Comparison of ENCODE assay signal across 9 cellular contexts in genomic region chr2:126776255-126776654, GRCh38.
DNase-seq lines count a peak whose midpoint lies in the region; ATAC-seq and TF ChIP-seq lines count a peak whose summit lies in the region.
"Had no signal": no experiment of that assay in that cellular context is flagged by ENCODE, and none has a peak within 500 bp of the region (broad histone marks: within the 10 kb centered on the region; RNA-seq: fewer than 3 reads in every experiment).

No MANE protein-coding gene starts in this region.

- TF ChIP-seq CTCF in left ventricle myocardium inferior (IDR thresholded peaks at IDR 0.05; ENCODE audit: borderline replicate concordance) (no peak), gastrocnemius medialis (IDR thresholded peaks at IDR 0.05 in 4 of 5, conservative IDR thresholded peaks at IDR 0.05 in 1 of 5) (no peak)

- H3K9me3 ChIP-seq in left ventricle myocardium inferior (replicated peaks) (no peaks in the 10 kb centered on the region), gastrocnemius medialis (no peaks in the 10 kb centered on the region)

- in situ Hi-C loops in gastrocnemius medialis (cut with MboI; ENCODE audit: low sequenced_read_pairs in 4 of 4) = loop anchor here (5.0 to 25.0 kb wide), 4 partner anchors 141 to 539 kb away; no protein-coding TSS in a partner anchor

- ATAC-seq in GM19035 (IDR thresholded peaks at IDR 0.05; ENCODE audit: unreplicated experiment) (peak; percentile 1), gastrocnemius medialis (peak in 1 of 2 donors; percentile 8), GM18909 (IDR thresholded peaks at IDR 0.05; ENCODE audit: poor library complexity, unreplicated experiment) (no peak)
- ATAC-seq in activated CD4-positive, CD25-positive, alpha-beta regulatory T cell treated with anti-CD3 and anti-CD28 coated beads, Interleukin-2, amount 50 U/mL, for 24 hours = no peak

- H3K4me1 ChIP-seq in left ventricle myocardium inferior (peaks cover 14% of the 10 kb centered on the region), gastrocnemius medialis (peaks cover 0 to 5% of the 10 kb centered on the region in 2 donors)

- intact Hi-C loops in left ventricle myocardium inferior (cut with micrococcal nuclease) = loop anchor here (5.0 to 10.0 kb wide), 2 partner anchors 249 to 1031 kb away; no protein-coding TSS in a partner anchor
- intact Hi-C loops in gastrocnemius medialis (cut with DNase I; ENCODE audit: low total_unique reads) = loop anchor here (2.0 to 5.0 kb wide), 2 partner anchors 133 to 529 kb away; no protein-coding TSS in a partner anchor

- no peak for TF ChIP-seq POLR2A in gastrocnemius medialis (IDR thresholded peaks at IDR 0.05)

- H3K4me3 ChIP-seq in left ventricle myocardium inferior (peak overlapping the region; percentile 82), gastrocnemius medialis (peak overlapping the region; percentile 67 to 74 (median 70))

- no peaks in the 10 kb centered on the region for H3K36me3 ChIP-seq in left ventricle myocardium inferior
- H3K36me3 ChIP-seq in gastrocnemius medialis = no peaks in the 10 kb centered on the region

- DNase-seq in NCI-H748 (lab: John Stamatoyannopoulos, UW; ENCODE audit: unreplicated experiment) (peak; percentile 49), left ventricle myocardium inferior (no peak), gastrocnemius medialis (no peak), SKM-1 treated with dmso at 0.1 percent for 144 hours (lab: John Stamatoyannopoulos, UW; ENCODE audit: unreplicated experiment) (no peak), NCI-H1092 treated with DMSO at 0.1 percent for 48 hours (lab: John Stamatoyannopoulos, UW) (no peak)
- DNase-seq: NCI-H69 had no signal

- H3K27me3 ChIP-seq in left ventricle myocardium inferior (ENCODE audit: low read depth) = peaks cover 28% of the 10 kb centered on the region
- no peaks in the 10 kb centered on the region for H3K27me3 ChIP-seq in gastrocnemius medialis

- H3K27ac ChIP-seq in left ventricle myocardium inferior (replicated peaks) = peak overlapping the region; percentile 81
- peak overlapping the region in 1 of 4 donors; percentile 74 for H3K27ac ChIP-seq in gastrocnemius medialis
